Comparison of ENCODE assay signal across 21 cellular contexts in genomic region chr2:217757108-217757463, GRCh38.
DNase-seq lines count a peak whose midpoint lies in the region; ATAC-seq and TF ChIP-seq lines count a peak whose summit lies in the region.
"Had no signal": no experiment of that assay in that cellular context is flagged by ENCODE, and none has a peak within 500 bp of the region (broad histone marks: within the 10 kb centered on the region; RNA-seq: fewer than 3 reads in every experiment).

No MANE protein-coding gene starts in this region.

- no TSS peak for BruUV-seq in Caco-2 (replicated peaks; lab: Mats Ljungman, UMichigan)

- no peak for TF ChIP-seq EP300 in sigmoid colon (IDR thresholded peaks at IDR 0.05)

- H3K36me3 ChIP-seq in sigmoid colon (peaks cover 0 to 17% (median 2%) of the 10 kb centered on the region in 4 donors), Caco-2 (ENCODE audit: control insufficient read depth, insufficient read depth, low read length) (no peaks in the 10 kb centered on the region)
- H3K36me3 ChIP-seq: WERI-Rb-1 had no signal

- H3K4me1 Mint-ChIP-seq in activated CD8-positive, alpha-beta memory T cell treated with anti-CD3 and anti-CD28 coated beads, Interleukin-2, amount 10 ng/mL, durations not matched to agents 7 days and 5 days: peaks cover 22% of the 10 kb centered on the region
- H3K4me1 Mint-ChIP-seq in brain: peaks cover 30% of the 10 kb centered on the region
- H3K4me1 Mint-ChIP-seq in Caco-2 (ENCODE audit: low read depth, unreplicated experiment): no peaks in the 10 kb centered on the region

- H3K36me3 Mint-ChIP-seq in activated CD8-positive, alpha-beta memory T cell treated with anti-CD3 and anti-CD28 coated beads, Interleukin-2, amount 10 ng/mL, durations not matched to agents 7 days and 5 days: peaks cover 4% of the 10 kb centered on the region
- H3K36me3 Mint-ChIP-seq in brain: peaks cover 5% of the 10 kb centered on the region
- no peaks in the 10 kb centered on the region for H3K36me3 Mint-ChIP-seq in Caco-2 (ENCODE audit: insufficient read depth, unreplicated experiment)

- POLR2A ChIA-PET in Caco-2 (lab: Charles Lee): no interaction called here

- intact Hi-C loops in sigmoid colon (cut with DNase I) (loop anchor here (5.0 kb wide), 2 partner anchors 1060 to 1240 kb away; partner anchors contain the start of gene IGFBP5), Caco-2 (cut with micrococcal nuclease; ENCODE audit: unreplicated experiment) (loop anchor here (5.0 kb wide), 1 partner anchor 1075 kb away; no protein-coding TSS in a partner anchor)

- CTCF ChIA-PET in activated CD8-positive, alpha-beta memory T cell treated with anti-CD3 and anti-CD28 coated beads, Interleukin-2, amount 10 ng/mL, durations not matched to agents 7 days and 5 days (lab: Charles Lee): interaction anchor here (1.0 to 1.8 kb wide), 9 partner anchors 10 to 107 kb away, joined by 3 to 8 read pairs (median 4); no protein-coding TSS in a partner anchor
- CTCF ChIA-PET in Caco-2 (lab: Charles Lee): no interaction called here

- peak overlapping the region in 3 of 4 donors; percentile 52 to 63 (median 61) for H3K27ac ChIP-seq in sigmoid colon
- H3K27ac ChIP-seq: C4-2B, RWPE1, SK-N-MC, spleen, WERI-Rb-1 had no signal

- H3K27me3 Mint-ChIP-seq in activated CD8-positive, alpha-beta memory T cell treated with anti-CD3 and anti-CD28 coated beads, Interleukin-2, amount 10 ng/mL, durations not matched to agents 7 days and 5 days: no peaks in the 10 kb centered on the region
- H3K27me3 Mint-ChIP-seq in brain (peaks cover 7% of the 10 kb centered on the region), Caco-2 (ENCODE audit: insufficient read depth, unreplicated experiment) (peaks cover 12% of the 10 kb centered on the region)

- TF ChIP-seq POLR2A in sigmoid colon (IDR thresholded peaks at IDR 0.05): no peak

- H3K4me3 ChIP-seq in Jurkat, Clone E6-1 (ENCODE audit: low read length): no peak overlapping the region
- H3K4me3 ChIP-seq in sigmoid colon: no peak overlapping the region
- no peak overlapping the region for H3K4me3 ChIP-seq in Caco-2 (ENCODE audit: low read depth, low read length)
- H3K4me3 ChIP-seq: K562, lung, SK-N-MC had no signal

- peaks cover 4% of the 10 kb centered on the region for H3K9me3 Mint-ChIP-seq in activated CD8-positive, alpha-beta memory T cell treated with anti-CD3 and anti-CD28 coated beads, Interleukin-2, amount 10 ng/mL, durations not matched to agents 7 days and 5 days (ENCODE audit: low read depth)
- H3K9me3 Mint-ChIP-seq in brain (peaks cover 9 to 24% (median 17%) of the 10 kb centered on the region in 5 experiments), Caco-2 (ENCODE audit: unreplicated experiment) (peaks cover 17% of the 10 kb centered on the region)

- 78 to 79% methylated on average over 2 of the region's 2 CpGs for WGBS in sigmoid colon, 2 donors

- H3K4me3 Mint-ChIP-seq in activated CD8-positive, alpha-beta memory T cell treated with anti-CD3 and anti-CD28 coated beads, Interleukin-2, amount 10 ng/mL, durations not matched to agents 7 days and 5 days: no peak overlapping the region
- H3K4me3 Mint-ChIP-seq in brain (no peak overlapping the region), Caco-2 (ENCODE audit: unreplicated experiment) (no peak overlapping the region)
- H3K4me3 Mint-ChIP-seq: activated CD4-positive, alpha-beta memory T cell treated with anti-CD3 and anti-CD28 coated beads, Interleukin-2, amount 10 ng/mL, durations not matched to agents 7 days and 5 days; dendritic cell treated with granulocyte-macrophage colony-stimulating factor and Interleukin-4, amounts not matched to agents 40 ng/mL and 50 ng/mL, for 4 days had no signal

- TF ChIP-seq CTCF in brain (conservative IDR thresholded peaks at IDR 0.05) (no peak), sigmoid colon (IDR thresholded peaks at IDR 0.05) (no peak), Caco-2 (IDR thresholded peaks at IDR 0.05; ENCODE audit: insufficient read depth in 1 of 2, low read depth in 1 of 2, low read length in 1 of 2, severe bottlenecking in 1 of 2, unreplicated experiment in 1 of 2) (no peak)

- H3K4me1 ChIP-seq in sigmoid colon (peaks cover 0 to 57% (median 47%) of the 10 kb centered on the region in 4 donors), Caco-2 (no peaks in the 10 kb centered on the region)

- H3K9me3 ChIP-seq in sigmoid colon (peaks cover 0 to 4% (median 1%) of the 10 kb centered on the region in 4 donors), Caco-2 (peaks cover 11% of the 10 kb centered on the region)

- H3K27ac Mint-ChIP-seq in activated CD8-positive, alpha-beta memory T cell treated with anti-CD3 and anti-CD28 coated beads, Interleukin-2, amount 10 ng/mL, durations not matched to agents 7 days and 5 days: no peak overlapping the region
- H3K27ac Mint-ChIP-seq in brain: peak overlapping the region in 3 of 5 experiments; percentile 20 to 82 (median 73)
- no peak overlapping the region for H3K27ac Mint-ChIP-seq in Caco-2 (ENCODE audit: unreplicated experiment)
- H3K27ac Mint-ChIP-seq: activated CD4-positive, alpha-beta memory T cell treated with anti-CD3 and anti-CD28 coated beads, Interleukin-2, amount 10 ng/mL, durations not matched to agents 7 days and 5 days; activated T-helper 2 cell treated with anti-CD3 and anti-CD28 coated beads, Interferon-gamma antibody, Interleukin-2, Interleukin-4, amounts not matched to agents 10 μg/mL and 5 μg/mL and 100 μg/mL, durations not matched to agents 14 hours and 24 hours and 36 hours; dendritic cell treated with granulocyte-macrophage colony-stimulating factor and Interleukin-4, amounts not matched to agents 40 ng/mL and 50 ng/mL, for 4 days; T-helper 2 cell treated with Interferon-gamma antibody and Interleukin-4, amounts not matched to agents 5 μg/mL and 100 μg/mL, for 36 hours had no signal

- H3K27me3 ChIP-seq in sigmoid colon (no peaks in the 10 kb centered on the region), Caco-2 (replicated peaks; ENCODE audit: control insufficient read depth, insufficient read depth, low read length) (0 out of 2 replicates have a peak, but pooled peaks cover 2% of the 10 kb centered on the region)

- peak; percentile 17 for ATAC-seq in activated CD8-positive, alpha-beta memory T cell treated with anti-CD3 and anti-CD28 coated beads, Interleukin-2, amount 10 ng/mL, durations not matched to agents 7 days and 5 days
- ATAC-seq in HG03039 (IDR thresholded peaks at IDR 0.05; ENCODE audit: unreplicated experiment) (no peak), GM18861 (IDR thresholded peaks at IDR 0.05; ENCODE audit: unreplicated experiment) (no peak)

- DNase-seq in activated CD8-positive, alpha-beta memory T cell treated with anti-CD3 and anti-CD28 coated beads, Interleukin-2, amount 10 ng/mL, durations not matched to agents 7 days and 5 days: peak; percentile 38
- DNase-seq in activated CD8-positive, alpha-beta memory T cell treated with anti-CD3 and anti-CD28 coated beads, Interleukin-2, amount 50 U/mL, for 4 hours: no peak
- DNase-seq in Jurkat, Clone E6-1 (ENCODE audit: low read depth, low spot score): peak; percentile 38
- DNase-seq in sigmoid colon (no peak), Caco-2 (no peak)
- DNase-seq: DMS 273 treated with DMSO at 0.1 percent for 48 hours, kidney glomerular epithelial cell had no signal

Comparison
In these comparisons a context has a peak if more than half of its experiments do, and no peak if none do; other contexts are left out.
1. DNase-seq: peak in activated CD8-positive, alpha-beta memory T cell treated with anti-CD3 and anti-CD28 coated beads, Interleukin-2, amount 10 ng/mL, durations not matched to agents 7 days and 5 days (single experiment) and Jurkat, Clone E6-1 (single experiment); none in activated CD8-positive, alpha-beta memory T cell treated with anti-CD3 and anti-CD28 coated beads, Interleukin-2, amount 50 U/mL, for 4 hours (single experiment), sigmoid colon (single experiment) and Caco-2 (0 of 2).
2. H3K27ac Mint-ChIP-seq: peak in brain (3 of 5); none in activated CD8-positive, alpha-beta memory T cell treated with anti-CD3 and anti-CD28 coated beads, Interleukin-2, amount 10 ng/mL, durations not matched to agents 7 days and 5 days (single experiment) and Caco-2 (single experiment).